Comparison of ENCODE assay signal across 20 cellular contexts in the genomic region with DNA sequence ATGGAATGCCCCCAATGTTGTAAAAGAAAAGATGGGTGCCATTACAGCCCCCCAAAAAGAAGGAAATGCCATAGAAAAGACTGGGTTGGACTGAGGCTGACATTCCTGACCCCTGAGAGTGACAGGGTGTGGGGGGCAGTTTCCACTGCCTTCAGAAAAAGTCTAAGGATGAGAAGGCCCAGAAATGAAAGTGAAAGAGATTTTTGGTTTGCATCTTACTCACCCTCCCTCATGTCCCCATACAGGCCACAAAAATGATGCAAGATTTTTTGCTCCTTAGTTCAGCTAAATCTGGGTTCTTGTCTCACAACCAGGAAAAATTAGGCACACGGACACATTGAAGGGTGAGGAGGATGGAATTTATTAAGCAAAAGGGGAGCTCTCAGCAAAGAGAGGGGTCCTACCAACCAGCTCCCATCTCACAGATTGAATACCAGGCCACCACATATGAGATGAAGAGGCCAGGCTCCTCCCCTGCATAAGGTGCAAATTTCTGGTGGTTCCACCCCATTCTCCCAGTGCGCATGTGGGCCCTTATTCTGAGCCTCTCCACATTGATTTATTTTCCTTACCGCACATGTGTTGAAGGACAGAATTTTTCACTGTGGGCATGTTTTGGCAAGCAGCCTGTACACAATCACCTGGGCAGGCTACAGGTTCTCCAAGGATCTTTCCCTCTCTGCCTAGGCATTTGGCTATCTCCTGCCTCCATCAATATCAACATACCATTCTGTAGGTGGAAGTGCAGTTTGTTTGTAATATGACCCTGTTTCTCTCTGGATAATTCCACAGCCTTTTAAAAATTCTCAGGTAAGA. TPM values are rescaled to one million over a fixed set of nuclear protein-coding genes. Genes with fewer than 3 reads are reported as not detected.
DNase-seq lines count a peak whose midpoint lies in the region; ATAC-seq, FAIRE-seq and TF ChIP-seq lines count a peak whose summit lies in the region.
"Had no signal": no experiment of that assay in that cellular context is flagged by ENCODE, and none has a peak within 500 bp of the region (broad histone marks: within the 10 kb centered on the region; RNA-seq: fewer than 3 reads in every experiment).

No MANE protein-coding gene starts in this region.

- no peak for TF ChIP-seq CTCF in ovary (IDR thresholded peaks at IDR 0.05)

- H3K27ac ChIP-seq in ovary, result no peak overlapping the region
- no peak overlapping the region for H3K27ac ChIP-seq in small intestine (ENCODE audit: low read depth in 1 of 2, low read length in 1 of 2)
- H3K27ac ChIP-seq: brain microvascular endothelial cell had no signal

- intact Hi-C loops in ovary (cut with DNase I), result no loop called here

- no peak for DNase-seq in activated naive CD8-positive, alpha-beta T cell treated with anti-CD3 and anti-CD28 coated beads, Interleukin-2, amount 50 U/mL, for 24 hours
- DNase-seq in retina, result no peak
- DNase-seq in ovary, result no peak
- DNase-seq in nucleus accumbens (lab: John Stamatoyannopoulos, UW), result no peak
- DNase-seq in small intestine, result no peak
- DNase-seq: brain microvascular endothelial cell, EL, endodermal cell, H9, left colon, naive B cell, NCI-H1930 had no signal

- ATAC-seq in GM18499 (IDR thresholded peaks at IDR 0.05; ENCODE audit: insufficient read depth, unreplicated experiment), result peak; percentile 61
- ATAC-seq in GM18907 (IDR thresholded peaks at IDR 0.05; ENCODE audit: unreplicated experiment), result peak; percentile 79
- ATAC-seq in HG02970 (IDR thresholded peaks at IDR 0.05; ENCODE audit: low FRiP score, unreplicated experiment), result peak; percentile 64
- no peak for ATAC-seq in activated naive CD8-positive, alpha-beta T cell treated with anti-CD3 and anti-CD28 coated beads, Interleukin-2, amount 50 U/mL, for 24 hours
- ATAC-seq: left colon, sciatic nerve, WTC11 had no signal

- no peaks in the 10 kb centered on the region for H3K9me3 Mint-ChIP-seq in activated naive CD8-positive, alpha-beta T cell treated with anti-CD3 and anti-CD28 coated beads, Interleukin-2, amount 50 U/mL, for 24 hours

- no peak for TF ChIP-seq EP300 in ovary (IDR thresholded peaks at IDR 0.05)

- 77 to 95% (median 92%) methylated on average over 3 of the region's 3 CpGs for WGBS in ovary, 3 donors
- 64 to 94% (median 81%) methylated on average over 3 of the region's 3 CpGs for WGBS in small intestine, 3 donors

- H3K4me3 ChIP-seq in ovary (no peak overlapping the region), small intestine (ENCODE audit: low read depth in 1 of 2, low read length in 2 of 2) (no peak overlapping the region)
- H3K4me3 ChIP-seq: BLaER1 treated with 17β-estradiol and CSF1 and Interleukin-3, amounts not matched to agents 10 nM and 100 nM had no signal

- no peaks in the 10 kb centered on the region for H3K27me3 Mint-ChIP-seq in activated naive CD8-positive, alpha-beta T cell treated with anti-CD3 and anti-CD28 coated beads, Interleukin-2, amount 50 U/mL, for 24 hours
- H3K27me3 Mint-ChIP-seq: naive B cell had no signal

- no peaks in the 10 kb centered on the region for H3K4me1 Mint-ChIP-seq in activated naive CD8-positive, alpha-beta T cell treated with anti-CD3 and anti-CD28 coated beads, Interleukin-2, amount 50 U/mL, for 24 hours
- H3K4me1 Mint-ChIP-seq: endodermal cell, H9, naive B cell had no signal

- H3K27me3 ChIP-seq in ovary (no peaks in the 10 kb centered on the region), small intestine (ENCODE audit: control insufficient read depth in 2 of 2, insufficient read depth in 2 of 2, low read length in 2 of 2) (no peaks in the 10 kb centered on the region)
- H3K27me3 ChIP-seq: brain microvascular endothelial cell had no signal

- no peak for FAIRE-seq in small intestine (lab: Jason Lieb, UNC)

- H3K9me3 ChIP-seq in ovary, result no peaks in the 10 kb centered on the region
- H3K9me3 ChIP-seq in small intestine (ENCODE audit: control insufficient read depth, low read depth), result no peaks in the 10 kb centered on the region

- H3K4me3 Mint-ChIP-seq in activated naive CD8-positive, alpha-beta T cell treated with anti-CD3 and anti-CD28 coated beads, Interleukin-2, amount 50 U/mL, for 24 hours, result no peak overlapping the region
- H3K4me3 Mint-ChIP-seq: endodermal cell, H9, WTC11 had no signal

- H3K36me3 ChIP-seq in ovary (no peaks in the 10 kb centered on the region), small intestine (ENCODE audit: control insufficient read depth in 2 of 2, insufficient read depth in 2 of 2, low read length in 2 of 2) (no peaks in the 10 kb centered on the region)
- H3K36me3 ChIP-seq: BLaER1 treated with 17β-estradiol and CSF1 and Interleukin-3, amounts not matched to agents 10 nM and 100 nM; brain microvascular endothelial cell had no signal

- H3K36me3 Mint-ChIP-seq in activated naive CD8-positive, alpha-beta T cell treated with anti-CD3 and anti-CD28 coated beads, Interleukin-2, amount 50 U/mL, for 24 hours (ENCODE audit: low read depth), result no peaks in the 10 kb centered on the region
- H3K36me3 Mint-ChIP-seq: naive B cell, WTC11 had no signal

- TF ChIP-seq POLR2A in ovary (IDR thresholded peaks at IDR 0.05), result no peak

- H3K4me1 ChIP-seq in ovary (ENCODE audit: insufficient read depth), result no peaks in the 10 kb centered on the region
- no peaks in the 10 kb centered on the region for H3K4me1 ChIP-seq in small intestine (ENCODE audit: control insufficient read depth in 2 of 2, insufficient read depth in 1 of 2, low read depth in 1 of 2, low read length in 1 of 2)

- peak overlapping the region; percentile 60 for H3K27ac Mint-ChIP-seq in activated naive CD8-positive, alpha-beta T cell treated with anti-CD3 and anti-CD28 coated beads, Interleukin-2, amount 50 U/mL, for 24 hours
- H3K27ac Mint-ChIP-seq: activated T-helper 2 cell treated with anti-CD3 and anti-CD28 coated beads, Interferon-gamma antibody, Interleukin-2, Interleukin-4, amounts not matched to agents 10 μg/mL and 5 μg/mL and 100 μg/mL, durations not matched to agents 14 hours and 24 hours and 36 hours; endodermal cell; H9; naive B cell; WTC11 had no signal

RNA-seq across cellular contexts. Expression of a gene that starts 18.8 kb away (rescaled TPM):
- total RNA-seq in ovary, result not detected
- polyA plus RNA-seq in ovary (not detected), small intestine (not detected)
- total RNA-seq: activated T-helper 2 cell treated with anti-CD3 and anti-CD28 coated beads, Interferon-gamma antibody, Interleukin-2, Interleukin-4, amounts not matched to agents 10 μg/mL and 5 μg/mL and 100 μg/mL, durations not matched to agents 14 hours and 24 hours and 36 hours; endodermal cell; H9; left colon; sciatic nerve; subcutaneous adipose tissue; WTC11 had no signal
